In genomic region chr4:42350611-42351182, GRCh38 we compare ENCODE assay signal across 30 cellular contexts.
A peak's percentile ranks its signal among the peaks of the same experiment; 100 is the strongest.
DNase-seq lines count a peak whose midpoint lies in the region; ATAC-seq and TF ChIP-seq lines count a peak whose summit lies in the region.
"Had no signal": no experiment of that assay in that cellular context is flagged by ENCODE, and none has a peak within 500 bp of the region (broad histone marks: within the 10 kb centered on the region; RNA-seq: fewer than 3 reads in every experiment).

No MANE protein-coding gene starts in this region.

- peaks cover 11% of the 10 kb centered on the region for H3K4me1 ChIP-seq in OCI-LY3 (ENCODE audit: low read length)
- H3K4me1 ChIP-seq: gastroesophageal sphincter, pancreas, Peyer's patch had no signal

- H3K9me3 ChIP-seq in OCI-LY3 (ENCODE audit: insufficient read depth, low read length), result no peaks in the 10 kb centered on the region
- H3K9me3 ChIP-seq: gastroesophageal sphincter, pancreas, Peyer's patch, right atrium auricular region had no signal

- H3K27me3 ChIP-seq in OCI-LY3 (ENCODE audit: low read depth, low read length), result peaks cover 7% of the 10 kb centered on the region; the same call in 1 of the 2 replicates
- H3K27me3 ChIP-seq: gastroesophageal sphincter, pancreas, Peyer's patch, right atrium auricular region had no signal

- DNase-seq in GM20000 (ENCODE audit: low spot score) (peak; percentile 47), substantia nigra (lab: John Stamatoyannopoulos, UW) (no peak)
- no peak for DNase-seq in effector CD8-positive, alpha-beta T cell (lab: John Stamatoyannopoulos, UW)
- DNase-seq: activated CD4-positive, alpha-beta T cell treated with anti-CD3 and anti-CD28 coated beads, Interleukin-2, amount 10 ng/mL, durations not matched to agents 24 days and 14 days; activated gamma-delta T cell; activated T-cell treated with anti-CD3 and anti-CD28 coated beads, Interleukin-2, amount 50 U/mL, for 24 hours; cerebellar nuclear complex; DMS153; GOT3; HFFc6; IMR-90; NCI-H1048; NCI-H1694 treated with DMSO at 0.1 percent for 48 hours; NCI-H2171 treated with DMSO at 0.1 percent for 48 hours; NCI-H510A treated with DMSO at 0.1 percent for 48 hours; pancreas; Peyer's patch; SIG-M5; stimulated activated CD4-positive, alpha-beta T cell treated with anti-CD3 and anti-CD28 coated beads, Interleukin-1b, Interleukin-23, amount 100 ng/mL, for 48 hours; stimulated activated CD8-positive, alpha-beta memory T cell treated with anti-CD3 and anti-CD28 coated beads, Interleukin-4, amount 100 ng/mL, for 48 hours; T-helper 9 cell; trophoblast cell had no signal

- H3K79me2 ChIP-seq in OCI-LY3 (ENCODE audit: low read length), result no peaks in the 10 kb centered on the region

- no peak overlapping the region for H3K9ac ChIP-seq in OCI-LY3 (ENCODE audit: low read length)

- peak; percentile 53 for ATAC-seq in GM18498 (IDR thresholded peaks at IDR 0.05; ENCODE audit: unreplicated experiment)
- ATAC-seq in HG02759 (IDR thresholded peaks at IDR 0.05; ENCODE audit: unreplicated experiment), result peak; percentile 70
- ATAC-seq in HG03571 (IDR thresholded peaks at IDR 0.05; ENCODE audit: unreplicated experiment), result no peak
- ATAC-seq in GM19328 (IDR thresholded peaks at IDR 0.05; ENCODE audit: unreplicated experiment), result no peak
- ATAC-seq: gastroesophageal sphincter, pancreas had no signal

- no peaks in the 10 kb centered on the region for H4K20me1 ChIP-seq in OCI-LY3 (ENCODE audit: insufficient read depth, low read length)

- H2AFZ ChIP-seq in OCI-LY3 (ENCODE audit: low read depth, low read length), result no peak overlapping the region

- H3K27ac ChIP-seq in OCI-LY3 (ENCODE audit: low read length), result no peak overlapping the region
- H3K27ac ChIP-seq in substantia nigra (ENCODE audit: low read depth, low read length, poor library complexity, severe bottlenecking), result no peak overlapping the region
- H3K27ac ChIP-seq: gastroesophageal sphincter, pancreas, Peyer's patch, right atrium auricular region had no signal

- no peaks in the 10 kb centered on the region for H3K36me3 ChIP-seq in OCI-LY3 (replicated peaks; ENCODE audit: low read depth, low read length)
- H3K36me3 ChIP-seq: gastroesophageal sphincter, pancreas, Peyer's patch, right atrium auricular region had no signal

- H3K4me2 ChIP-seq in OCI-LY3 (ENCODE audit: low read length), result peak overlapping the region; percentile 3
- H3K4me2 ChIP-seq: smooth muscle cell had no signal

- TF ChIP-seq CTCF in GM20000 (IDR thresholded peaks at IDR 0.05; ENCODE audit: extremely low read depth, missing control alignments) (no peak), OCI-LY3 (IDR thresholded peaks at IDR 0.05; ENCODE audit: low read depth, low read length) (no peak)

- no peak overlapping the region for H3K4me3 ChIP-seq in OCI-LY3 (ENCODE audit: low read length)
- H3K4me3 ChIP-seq: gastroesophageal sphincter, pancreas, Peyer's patch, right atrium auricular region, smooth muscle cell had no signal

Comparison
In these comparisons a context has a peak if more than half of its experiments do, and no peak if none do; other contexts are left out.
1. ATAC-seq: peak in GM18498 (single experiment) and HG02759 (single experiment); none in HG03571 (single experiment) and GM19328 (single experiment).